Comparison of ENCODE assay signal across 9 cellular contexts in genomic region chr2:97646977-97647376, GRCh38. TPM values are rescaled to one million over a fixed set of nuclear protein-coding genes. Genes with fewer than 3 reads are reported as not detected.
DNase-seq lines count a peak whose midpoint lies in the region; ATAC-seq and TF ChIP-seq lines count a peak whose summit lies in the region.
"Had no signal": no experiment of that assay in that cellular context is flagged by ENCODE, and none has a peak within 500 bp of the region (broad histone marks: within the 10 kb centered on the region; RNA-seq: fewer than 3 reads in every experiment).

No MANE protein-coding gene starts in this region.

- H3K36me3 Mint-ChIP-seq in activated naive CD4-positive, alpha-beta T cell treated with anti-CD3 and anti-CD28 coated beads, Interleukin-2, amount 50 U/mL, for 24 hours, result peaks cover 13% of the 10 kb centered on the region

- H3K4ac ChIP-seq in mesenchymal stem cell (ENCODE audit: low read depth in 1 of 2, low read length in 2 of 2), result no peak overlapping the region

- TF ChIP-seq CTCF in astrocyte of the cerebellum (IDR thresholded peaks at IDR 0.05; ENCODE audit: low read depth, low read length, missing control alignments) (no peak), upper lobe of right lung (IDR thresholded peaks at IDR 0.05) (no peak), testis (IDR thresholded peaks at IDR 0.05) (no peak)

- H3K4me1 ChIP-seq in mesenchymal stem cell (ENCODE audit: control insufficient read depth, insufficient read depth, low read depth, low read length) (peaks cover 6% of the 10 kb centered on the region), upper lobe of right lung (peaks cover 16% of the 10 kb centered on the region), testis (peaks cover 6% of the 10 kb centered on the region)

- no peaks in the 10 kb centered on the region for H3K9me3 ChIP-seq in mesenchymal stem cell (ENCODE audit: control insufficient read depth, low read length)
- H3K9me3 ChIP-seq in upper lobe of right lung, result no peaks in the 10 kb centered on the region
- no peaks in the 10 kb centered on the region for H3K9me3 ChIP-seq in testis

- 95% methylated on average over 4 of the region's 4 CpGs for WGBS in mesenchymal stem cell
- WGBS in testis, 2 donors, result 37 to 67% methylated on average over 4 of the region's 4 CpGs

- H3K79me1 ChIP-seq in mesenchymal stem cell (replicated peaks; ENCODE audit: low read length, poor library complexity, severe bottlenecking), result peaks cover 7% of the 10 kb centered on the region

- H3K27ac Mint-ChIP-seq in activated naive CD4-positive, alpha-beta T cell treated with anti-CD3 and anti-CD28 coated beads, Interleukin-2, amount 50 U/mL, for 24 hours, result peak overlapping the region; percentile 92

- no peak overlapping the region for H2AK5ac ChIP-seq in mesenchymal stem cell (ENCODE audit: low read length, severe bottlenecking)

- ATAC-seq in upper lobe of right lung (no peak), GM18511 (IDR thresholded peaks at IDR 0.05; ENCODE audit: unreplicated experiment) (no peak)

- peak overlapping the region; percentile 83 for H3K4me2 ChIP-seq in mesenchymal stem cell (ENCODE audit: low read length, poor library complexity, severe bottlenecking)

- no peak overlapping the region for H2AFZ ChIP-seq in mesenchymal stem cell (ENCODE audit: low read depth, low read length)

- no peak overlapping the region for H2BK15ac ChIP-seq in mesenchymal stem cell (ENCODE audit: low read depth, poor library complexity, severe bottlenecking)

- H3K14ac ChIP-seq in mesenchymal stem cell (ENCODE audit: low read length in 2 of 2), result no peak overlapping the region

- no peak overlapping the region for H2BK5ac ChIP-seq in mesenchymal stem cell (ENCODE audit: low read depth, low read length, poor library complexity, severe bottlenecking)

- H3K4me3 ChIP-seq in astrocyte of the cerebellum (ENCODE audit: low read depth, low read length) (peak overlapping the region; percentile 81), mesenchymal stem cell (ENCODE audit: insufficient read depth in 1 of 2, low read depth in 1 of 2, low read length in 2 of 2) (peak overlapping the region in 1 of 2 experiments; percentile 98), upper lobe of right lung (peak overlapping the region; percentile 99), testis (peak overlapping the region in 1 of 2 donors; percentile 96)

- intact Hi-C loops in upper lobe of right lung (cut with DNase I), result no loop called here
- intact Hi-C loops in testis (cut with DNase I; ENCODE audit: low total_unique reads), result no loop called here

- no peak for TF ChIP-seq POLR2A in testis (IDR thresholded peaks at IDR 0.05)

- no peak overlapping the region for H2BK120ac ChIP-seq in mesenchymal stem cell (ENCODE audit: low read depth, low read length)

- no peaks in the 10 kb centered on the region for H3K27me3 Mint-ChIP-seq in activated naive CD4-positive, alpha-beta T cell treated with anti-CD3 and anti-CD28 coated beads, Interleukin-2, amount 50 U/mL, for 24 hours

- no peaks in the 10 kb centered on the region for H3K9me3 Mint-ChIP-seq in activated naive CD4-positive, alpha-beta T cell treated with anti-CD3 and anti-CD28 coated beads, Interleukin-2, amount 50 U/mL, for 24 hours

- H3K27me3 ChIP-seq in mesenchymal stem cell (ENCODE audit: control insufficient read depth in 1 of 2, insufficient read depth in 1 of 2, low read length in 2 of 2) (no peaks in the 10 kb centered on the region), upper lobe of right lung (no peaks in the 10 kb centered on the region), testis (no peaks in the 10 kb centered on the region)

- H2BK12ac ChIP-seq in mesenchymal stem cell (ENCODE audit: low read length in 2 of 2), result no peak overlapping the region

- no peak overlapping the region for H4K91ac ChIP-seq in mesenchymal stem cell (ENCODE audit: low read length)

- in situ Hi-C loops in astrocyte of the cerebellum (cut with HindIII; ENCODE audit: low sequenced_read_pairs), result no loop called here

- H3K36me3 ChIP-seq in mesenchymal stem cell (ENCODE audit: control insufficient read depth in 1 of 2, insufficient read depth in 2 of 2, low read depth in 1 of 2, low read length in 2 of 2) (peaks cover 11 to 38% of the 10 kb centered on the region in 2 experiments), upper lobe of right lung (peaks cover 34% of the 10 kb centered on the region), testis (ENCODE audit: low read depth, missing control alignments) (no peaks in the 10 kb centered on the region)

- no peak overlapping the region for H3K18ac ChIP-seq in mesenchymal stem cell (ENCODE audit: low read depth in 1 of 2, low read length in 2 of 2)

- no peak overlapping the region for H3K27ac ChIP-seq in mesenchymal stem cell (ENCODE audit: low read length, poor library complexity, severe bottlenecking)
- peak overlapping the region; percentile 98 for H3K27ac ChIP-seq in upper lobe of right lung
- H3K27ac ChIP-seq in testis, result no peak overlapping the region

- H3K9ac ChIP-seq in mesenchymal stem cell (ENCODE audit: low read length), result peak overlapping the region; percentile 99

- no peak overlapping the region for H4K8ac ChIP-seq in mesenchymal stem cell (ENCODE audit: low read length)

- H3K23ac ChIP-seq in mesenchymal stem cell (ENCODE audit: low read length in 2 of 2), result peak overlapping the region in 1 of 2 experiments; percentile 23

- peak overlapping the region; percentile 88 for H3K4me3 Mint-ChIP-seq in activated naive CD4-positive, alpha-beta T cell treated with anti-CD3 and anti-CD28 coated beads, Interleukin-2, amount 50 U/mL, for 24 hours

- no peak for DNase-seq in activated naive CD4-positive, alpha-beta T cell treated with anti-CD3 and anti-CD28 coated beads, Interleukin-2, amount 50 U/mL, for 16 hours
- DNase-seq in astrocyte of the cerebellum (ENCODE audit: low read depth) (no peak), mesenchymal stem cell (no peak), upper lobe of right lung (no peak), testis (no peak)
- no peak for DNase-seq in stimulated activated CD4-positive, alpha-beta T cell treated with anti-CD3 and anti-CD28 coated beads, Interleukin-1b, Interleukin-23, amount 100 ng/mL, for 48 hours
- DNase-seq: occipital lobe had no signal

- peaks cover 27% of the 10 kb centered on the region for H3K4me1 Mint-ChIP-seq in activated naive CD4-positive, alpha-beta T cell treated with anti-CD3 and anti-CD28 coated beads, Interleukin-2, amount 50 U/mL, for 24 hours

RNA-seq across cellular contexts. Expression of gene COX5B, which starts 1.1 kb away (rescaled TPM):
- 242 TPM for polyA plus RNA-seq in mesenchymal stem cell (2013, experiment 1 of 2)
- polyA plus RNA-seq in mesenchymal stem cell (2013, experiment 2 of 2), result 244 TPM
- total RNA-seq in upper lobe of right lung (155 TPM), testis (100 to 1,000 TPM; 317 to 344 TPM)
- polyA plus RNA-seq in testis (ENCODE audit: insufficient read depth, low read depth, low replicate concordance), result 233 TPM

RNA-seq across cellular contexts. Expression of gene ACTR1B, which starts 16.9 kb away (rescaled TPM):
- 29.7 TPM for polyA plus RNA-seq in mesenchymal stem cell (2013, experiment 1 of 2)
- 29.4 TPM for polyA plus RNA-seq in mesenchymal stem cell (2013, experiment 2 of 2)
- total RNA-seq in upper lobe of right lung (60.7 TPM), testis (10 to 100 TPM; 56.3 to 81.0 TPM)
- 43.0 TPM for polyA plus RNA-seq in testis (ENCODE audit: insufficient read depth, low read depth, low replicate concordance)

RNA-seq across cellular contexts. Expression of gene C2orf92, which starts 22.5 kb away (rescaled TPM):
- 1.5 TPM for polyA plus RNA-seq in mesenchymal stem cell (2013, experiment 1 of 2)
- 1.9 TPM for polyA plus RNA-seq in mesenchymal stem cell (2013, experiment 2 of 2)
- total RNA-seq in upper lobe of right lung, result 14.4 TPM
- total RNA-seq in testis, result 10 to 100 TPM; 27.8 to 35.7 TPM
- 51.2 TPM for polyA plus RNA-seq in testis (ENCODE audit: insufficient read depth, low read depth, low replicate concordance)

RNA-seq across cellular contexts. Expression of gene ANKRD36B, which starts 57.3 kb away (rescaled TPM):
- 5.5 TPM for polyA plus RNA-seq in mesenchymal stem cell (2013, experiment 1 of 2)
- 5.2 TPM for polyA plus RNA-seq in mesenchymal stem cell (2013, experiment 2 of 2)
- total RNA-seq in upper lobe of right lung (17.4 TPM), testis (100 to 1,000 TPM; 114 to 245 TPM)
- polyA plus RNA-seq in testis (ENCODE audit: insufficient read depth, low read depth, low replicate concordance), result 14.5 TPM
